Comparison of ENCODE assay signal across 12 cellular contexts in the genomic region with DNA sequence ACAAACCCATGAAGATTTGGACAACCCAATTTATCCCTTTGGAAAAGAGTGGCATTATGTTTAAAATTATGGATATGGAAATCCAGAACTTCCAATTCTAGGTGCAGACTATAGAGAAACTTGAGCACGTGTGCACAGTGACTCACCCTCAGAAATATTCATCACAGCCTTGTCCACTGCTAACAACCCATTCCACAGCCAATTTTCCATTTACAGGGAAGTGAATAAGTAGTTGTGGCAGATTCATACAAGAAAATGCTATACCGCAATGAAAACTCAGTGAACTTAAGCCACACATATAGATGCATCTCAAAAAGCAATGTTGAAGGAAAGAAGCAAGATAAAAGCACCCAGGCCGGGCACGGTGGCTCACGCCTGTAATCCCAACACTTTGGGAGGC.
DNase-seq lines count a peak whose midpoint lies in the region; ATAC-seq, FAIRE-seq and TF ChIP-seq lines count a peak whose summit lies in the region.
"Had no signal": no experiment of that assay in that cellular context is flagged by ENCODE, and none has a peak within 500 bp of the region (broad histone marks: within the 10 kb centered on the region; RNA-seq: fewer than 3 reads in every experiment).

No MANE protein-coding gene starts in this region.

- H3K79me2 ChIP-seq in HepG2 (ENCODE audit: insufficient read depth, low read length): no peaks in the 10 kb centered on the region

- no peaks in the 10 kb centered on the region for H3K4me1 ChIP-seq in HepG2 (ENCODE audit: insufficient read depth, low read length)
- H3K4me1 ChIP-seq: body of pancreas had no signal

- no peak overlapping the region for H3K27ac Mint-ChIP-seq in glutamatergic neuron (ENCODE audit: unreplicated experiment)
- no peak overlapping the region for H3K27ac Mint-ChIP-seq in natural killer cell treated with Interleukin-12 subunit alpha and Interleukin-12 subunit beta and Interleukin-15 and Interleukin-18, amount 100 ng/mL, for 72 hours
- H3K27ac Mint-ChIP-seq: B cell had no signal

- no peak overlapping the region for H3K9ac ChIP-seq in HepG2 (ENCODE audit: insufficient read depth, low read depth, low read length)

- H3K27me3 ChIP-seq in HepG2 (ENCODE audit: control insufficient read depth in 1 of 2, insufficient read depth in 2 of 2, low read length in 2 of 2): peaks cover 5 to 50% of the 10 kb centered on the region in 2 experiments
- H3K27me3 ChIP-seq: body of pancreas had no signal

- CTCF ChIA-PET in HepG2 (lab: Yijun Ruan, JAX; ENCODE audit: low intra/inter-chr PET ratio, low total read pairs): no interaction called here

- H2AFZ ChIP-seq in HepG2 (ENCODE audit: low read length): no peak overlapping the region

- peaks cover 3% of the 10 kb centered on the region for H3K36me3 Mint-ChIP-seq in glutamatergic neuron (ENCODE audit: unreplicated experiment)
- no peaks in the 10 kb centered on the region for H3K36me3 Mint-ChIP-seq in natural killer cell treated with Interleukin-12 subunit alpha and Interleukin-12 subunit beta and Interleukin-15 and Interleukin-18, amount 100 ng/mL, for 72 hours

- peaks cover 17% of the 10 kb centered on the region for H3K27me3 Mint-ChIP-seq in glutamatergic neuron (ENCODE audit: unreplicated experiment)
- H3K27me3 Mint-ChIP-seq in natural killer cell treated with Interleukin-12 subunit alpha and Interleukin-12 subunit beta and Interleukin-15 and Interleukin-18, amount 100 ng/mL, for 72 hours: peaks cover 22 to 25% of the 10 kb centered on the region in 2 donors

- TF ChIP-seq EP300 in HepG2 (IDR thresholded peaks at IDR 0.05; ENCODE audit: low read depth in 2 of 2, low read length in 2 of 2): no peak
- no peak for TF ChIP-seq EP300 in HepG2 (CRISPR knock-in tag; IDR thresholded peaks at IDR 0.05; ENCODE audit: borderline replicate concordance)

- H3K36me3 ChIP-seq in HepG2 (replicated peaks in 1 of 2; ENCODE audit: control insufficient read depth in 1 of 2, insufficient read depth in 2 of 2, low read length in 2 of 2): no peaks in the 10 kb centered on the region

- BruUV-seq in HepG2 (replicated peaks; lab: Mats Ljungman, UMichigan): no TSS peak

- H3K9me3 ChIP-seq in HepG2 (ENCODE audit: low read length): no peaks in the 10 kb centered on the region
- H3K9me3 ChIP-seq: body of pancreas had no signal

- H3K4me2 ChIP-seq in HepG2 (ENCODE audit: low read depth, low read length): no peak overlapping the region

- H3K4me3 Mint-ChIP-seq in glutamatergic neuron (ENCODE audit: unreplicated experiment): no peak overlapping the region
- H3K4me3 Mint-ChIP-seq in natural killer cell treated with Interleukin-12 subunit alpha and Interleukin-12 subunit beta and Interleukin-15 and Interleukin-18, amount 100 ng/mL, for 72 hours: no peak overlapping the region
- H3K4me3 Mint-ChIP-seq: B cell had no signal

- no peaks in the 10 kb centered on the region for H4K20me1 ChIP-seq in HepG2 (ENCODE audit: insufficient read depth, low read length)

- FAIRE-seq in HepG2 (lab: Jason Lieb, UNC): no peak
- FAIRE-seq: frontal cortex had no signal

- peaks cover 37% of the 10 kb centered on the region for H3K4me1 Mint-ChIP-seq in glutamatergic neuron (ENCODE audit: low read depth, unreplicated experiment)
- peaks cover 16% of the 10 kb centered on the region in 2 donors for H3K4me1 Mint-ChIP-seq in natural killer cell treated with Interleukin-12 subunit alpha and Interleukin-12 subunit beta and Interleukin-15 and Interleukin-18, amount 100 ng/mL, for 72 hours (ENCODE audit: low read depth in 2 of 2)

- ATAC-seq in HepG2 (no peak), HG03025 (IDR thresholded peaks at IDR 0.05; ENCODE audit: low FRiP score, unreplicated experiment) (no peak)
- no peak for ATAC-seq in natural killer cell treated with Interleukin-12 subunit alpha and Interleukin-12 subunit beta and Interleukin-15 and Interleukin-18, amount 100 ng/mL, for 72 hours
- ATAC-seq: body of pancreas had no signal

- no peak for TF ChIP-seq RAD21 in HepG2 (CRISPR knock-in tag; IDR thresholded peaks at IDR 0.05)

- no peak overlapping the region for H3K27ac ChIP-seq in HepG2 (ENCODE audit: extremely low read length, insufficient read depth, low read length)
- H3K27ac ChIP-seq: body of pancreas had no signal

- no peak for TF ChIP-seq POLR2A in HepG2 (IDR thresholded peaks at IDR 0.05; ENCODE audit: insufficient read depth in 1 of 2, low read depth in 2 of 2, low read length in 2 of 2)

- POLR2A ChIA-PET in HepG2 (lab: Yijun Ruan, JAX): no interaction called here

- intact Hi-C loops in HepG2 (cut with micrococcal nuclease; ENCODE audit: unreplicated experiment): no loop called here

- H3K4me3 ChIP-seq in AG10803 (ENCODE audit: low read length): no peak overlapping the region
- H3K4me3 ChIP-seq in choroid plexus epithelial cell (ENCODE audit: low read depth, low read length): no peak overlapping the region
- no peak overlapping the region for H3K4me3 ChIP-seq in HepG2 (replicated peaks in 1 of 3; ENCODE audit: insufficient read depth in 1 of 3, low read depth in 2 of 3, low read length in 3 of 3)
- H3K4me3 ChIP-seq: body of pancreas had no signal

- H3K9me3 Mint-ChIP-seq in glutamatergic neuron (ENCODE audit: unreplicated experiment): peaks cover 10% of the 10 kb centered on the region
- no peaks in the 10 kb centered on the region for H3K9me3 Mint-ChIP-seq in natural killer cell treated with Interleukin-12 subunit alpha and Interleukin-12 subunit beta and Interleukin-15 and Interleukin-18, amount 100 ng/mL, for 72 hours

- peak; percentile 74 for DNase-seq in AG10803 (ENCODE audit: low read depth)
- DNase-seq in M059J (ENCODE audit: low read depth): peak; percentile 83
- DNase-seq in choroid plexus epithelial cell (ENCODE audit: low read depth): peak; percentile 82
- no peak for DNase-seq in HepG2 (ENCODE audit: low spot score)
- DNase-seq in glutamatergic neuron: no peak
- DNase-seq in stimulated activated CD8-positive, alpha-beta memory T cell treated with anti-CD3 and anti-CD28 coated beads, Interleukin-4, amount 100 ng/mL, for 48 hours: no peak
- no peak for DNase-seq in natural killer cell treated with Interleukin-12 subunit alpha and Interleukin-12 subunit beta and Interleukin-15 and Interleukin-18, amount 100 ng/mL, for 72 hours (ENCODE audit: low spot score)
- DNase-seq: body of pancreas, posterior cingulate gyrus had no signal

- no peak for TF ChIP-seq CTCF in AG10803 (conservative IDR thresholded peaks at IDR 0.05; ENCODE audit: low read length)
- TF ChIP-seq CTCF in choroid plexus epithelial cell (conservative IDR thresholded peaks at IDR 0.05; ENCODE audit: low read depth, low read length): no peak
- TF ChIP-seq CTCF in HepG2 (CRISPR knock-in tag; IDR thresholded peaks at IDR 0.05): no peak
- no peak for TF ChIP-seq CTCF in glutamatergic neuron (IDR thresholded peaks at IDR 0.05; ENCODE audit: partially characterized antibody, unreplicated experiment)

- in situ Hi-C loops in HepG2 (cut with HindIII; ENCODE audit: extremely low pct_ligation_motif_present, low pct_unique_long_range_greater_than_20kb): no loop called here

- 44% methylated on average over 5 of the region's 5 CpGs for WGBS in HepG2 (ENCODE audit: low lambda C conversion rate)

TF ChIP-seq in HepG2, 621 proteins besides CTCF, POLR2A, EP300 and RAD21 (continues in another document):
- TF ChIP-seq DMAP1 (CRISPR knock-in tag; IDR thresholded peaks at IDR 0.05): no peak
- peak; percentile 44; the same call in 1 of the 2 replicates for TF ChIP-seq FOSL2 (CRISPR knock-in tag; IDR thresholded peaks at IDR 0.05)
- no peak for TF ChIP-seq SIX4 (CRISPR knock-in tag; IDR thresholded peaks at IDR 0.05)
- TF ChIP-seq SIN3B (IDR thresholded peaks at IDR 0.05; ENCODE audit: low read length): no peak
- no peak for TF ChIP-seq ZNF878 (CRISPR knock-in tag; IDR thresholded peaks at IDR 0.05)
- no peak for TF ChIP-seq ZNF205 (CRISPR knock-in tag; IDR thresholded peaks at IDR 0.05)
- TF ChIP-seq BHLHE40 (IDR thresholded peaks at IDR 0.05; ENCODE audit: low read length): peak; percentile 63
- TF ChIP-seq ZFP37 (CRISPR knock-in tag; IDR thresholded peaks at IDR 0.05; ENCODE audit: borderline replicate concordance): no peak
- TF ChIP-seq, protein P1, sequence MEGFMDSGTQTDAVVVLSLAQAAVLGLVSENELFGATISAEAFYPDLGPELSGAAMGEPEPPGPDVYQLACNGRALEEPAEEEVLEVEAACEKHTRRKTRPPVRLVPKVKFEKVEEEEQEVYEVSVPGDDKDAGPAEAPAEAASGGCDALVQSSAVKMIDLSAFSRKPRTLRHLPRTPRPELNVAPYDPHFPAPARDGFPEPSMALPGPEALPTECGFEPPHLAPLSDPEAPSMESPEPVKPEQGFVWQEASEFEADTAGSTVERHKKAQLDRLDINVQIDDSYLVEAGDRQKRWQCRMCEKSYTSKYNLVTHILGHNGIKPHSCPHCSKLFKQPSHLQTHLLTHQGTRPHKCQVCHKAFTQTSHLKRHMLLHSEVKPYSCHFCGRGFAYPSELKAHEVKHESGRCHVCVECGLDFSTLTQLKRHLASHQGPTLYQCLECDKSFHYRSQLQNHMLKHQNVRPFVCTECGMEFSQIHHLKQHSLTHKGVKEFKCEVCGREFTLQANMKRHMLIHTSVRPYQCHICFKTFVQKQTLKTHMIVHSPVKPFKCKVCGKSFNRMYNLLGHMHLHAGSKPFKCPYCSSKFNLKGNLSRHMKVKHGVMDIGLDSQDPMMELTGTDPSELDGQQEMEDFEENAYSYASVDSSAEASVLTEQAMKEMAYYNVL (CRISPR knock-in tag; IDR thresholded peaks at IDR 0.05; ENCODE audit: borderline replicate concordance): no peak
- TF ChIP-seq, protein P2, sequence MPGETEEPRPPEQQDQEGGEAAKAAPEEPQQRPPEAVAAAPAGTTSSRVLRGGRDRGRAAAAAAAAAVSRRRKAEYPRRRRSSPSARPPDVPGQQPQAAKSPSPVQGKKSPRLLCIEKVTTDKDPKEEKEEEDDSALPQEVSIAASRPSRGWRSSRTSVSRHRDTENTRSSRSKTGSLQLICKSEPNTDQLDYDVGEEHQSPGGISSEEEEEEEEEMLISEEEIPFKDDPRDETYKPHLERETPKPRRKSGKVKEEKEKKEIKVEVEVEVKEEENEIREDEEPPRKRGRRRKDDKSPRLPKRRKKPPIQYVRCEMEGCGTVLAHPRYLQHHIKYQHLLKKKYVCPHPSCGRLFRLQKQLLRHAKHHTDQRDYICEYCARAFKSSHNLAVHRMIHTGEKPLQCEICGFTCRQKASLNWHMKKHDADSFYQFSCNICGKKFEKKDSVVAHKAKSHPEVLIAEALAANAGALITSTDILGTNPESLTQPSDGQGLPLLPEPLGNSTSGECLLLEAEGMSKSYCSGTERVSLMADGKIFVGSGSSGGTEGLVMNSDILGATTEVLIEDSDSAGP (CRISPR knock-in tag; IDR thresholded peaks at IDR 0.05; ENCODE audit: borderline replicate concordance): no peak

Comparison
In these comparisons a context has a peak if more than half of its experiments do, and no peak if none do; other contexts are left out.
1. DNase-seq: peak in AG10803 (single experiment), M059J (single experiment) and choroid plexus epithelial cell (single experiment); none in HepG2 (single experiment), glutamatergic neuron (single experiment), stimulated activated CD8-positive, alpha-beta memory T cell treated with anti-CD3 and anti-CD28 coated beads, Interleukin-4, amount 100 ng/mL, for 48 hours (single experiment) and natural killer cell treated with Interleukin-12 subunit alpha and Interleukin-12 subunit beta and Interleukin-15 and Interleukin-18, amount 100 ng/mL, for 72 hours (single experiment).